ENCODE assay signal across 19 cellular contexts in genomic region chr18:6719098-6719913, GRCh38. TPM values are rescaled to one million over a fixed set of nuclear protein-coding genes. Genes with fewer than 3 reads are reported as not detected.
"Had no signal": no experiment of that assay in that cellular context is flagged by ENCODE, and none has a peak within 500 bp of the region (broad histone marks: within the 10 kb centered on the region; RNA-seq: fewer than 3 reads in every experiment).

No MANE protein-coding gene starts in this region.

- H3K9ac ChIP-seq: parathyroid adenoma had no signal

- H3K27ac ChIP-seq: lower lobe of right lung, neutrophil, parathyroid adenoma, tibial artery had no signal

- H3K4me1 ChIP-seq: lower lobe of right lung, parathyroid adenoma, tibial artery had no signal

- H3K4me3 ChIP-seq: lower lobe of right lung, tibial artery had no signal

- H3K79me2 ChIP-seq: parathyroid adenoma had no signal

- H3K9me3 ChIP-seq: lower lobe of right lung, neutrophil, tibial artery had no signal

- H3K27me3 ChIP-seq: neutrophil, tibial artery had no signal

- H2AFZ ChIP-seq: parathyroid adenoma had no signal

- ATAC-seq: activated CD8-positive, alpha-beta T cell treated with anti-CD3 and anti-CD28 coated beads, Interleukin-2, amount 10 ng/mL, durations not matched to agents 7 days and 5 days; activated naive CD8-positive, alpha-beta T cell treated with anti-CD3 and anti-CD28 coated beads, Interleukin-2, amount 50 U/mL, for 24 hours; activated T-cell treated with anti-CD3 and anti-CD28 coated beads, Interleukin-2, amount 50 U/mL, for 4 hours; esophagus mucosa; left colon; lower lobe of right lung; natural killer cell treated with Interleukin-12 subunit alpha and Interleukin-12 subunit beta and Interleukin-15 and Interleukin-18, amount 100 ng/mL, for 72 hours; stimulated activated naive CD8-positive, alpha-beta T cell treated with anti-CD3 and anti-CD28 coated beads, Interleukin-15, Interleukin-2, amounts not matched to agents 100 U/mL and 50 U/mL, for 24 hours; T-cell had no signal

- H3K36me3 ChIP-seq: lower lobe of right lung, neutrophil, tibial artery had no signal

- DNase-seq: activated CD4-positive, alpha-beta T cell treated with anti-CD3 and anti-CD28 coated beads, Interleukin-2, amount 10 ng/mL, durations not matched to agents 24 days and 14 days; activated CD4-positive, CD25-positive, alpha-beta regulatory T cell; activated CD8-positive, alpha-beta memory T cell treated with anti-CD3 and anti-CD28 coated beads, Interleukin-2, amount 50 U/mL, for 4 hours; activated CD8-positive, alpha-beta T cell treated with anti-CD3 and anti-CD28 coated beads, Interleukin-2, amount 10 ng/mL, durations not matched to agents 7 days and 5 days; activated naive CD4-positive, alpha-beta T cell treated with anti-CD3 and anti-CD28 coated beads, Interleukin-2, amount 10 ng/mL, durations not matched to agents 7 days and 5 days; activated naive CD8-positive, alpha-beta T cell treated with anti-CD3 and anti-CD28 coated beads, Interleukin-2, amount 50 U/mL, for 24 hours; activated T-cell treated with anti-CD3 and anti-CD28 coated beads, Interleukin-2, amount 50 U/mL, for 4 hours; effector CD4-positive, alpha-beta T cell; left colon; lower lobe of right lung; stimulated activated CD4-positive, alpha-beta T cell treated with anti-CD3 and anti-CD28 coated beads, Interleukin-2, amount 100 ng/mL, for 24 hours; stimulated activated naive CD8-positive, alpha-beta T cell treated with anti-CD3 and anti-CD28 coated beads, Interleukin-15, Interleukin-2, amounts not matched to agents 100 U/mL and 50 U/mL, for 24 hours; substantia nigra; T-cell; tibial artery had no signal

RNA-seq across cellular contexts. Expression of gene ARHGAP28, which starts 10.2 kb away (rescaled TPM):
- total RNA-seq: activated CD4-positive, alpha-beta T cell treated with anti-CD3 and anti-CD28 coated beads, Interleukin-2, amount 10 ng/mL, durations not matched to agents 24 days and 14 days; activated CD8-positive, alpha-beta T cell treated with anti-CD3 and anti-CD28 coated beads, Interleukin-2, amount 10 ng/mL, durations not matched to agents 7 days and 5 days; activated T-cell treated with anti-CD3 and anti-CD28 coated beads, Interleukin-2, amount 50 U/mL, for 4 hours; natural killer cell treated with Interleukin-12 subunit alpha and Interleukin-12 subunit beta and Interleukin-15 and Interleukin-18, amount 100 ng/mL, for 72 hours had no signal
